In the genomic region with DNA sequence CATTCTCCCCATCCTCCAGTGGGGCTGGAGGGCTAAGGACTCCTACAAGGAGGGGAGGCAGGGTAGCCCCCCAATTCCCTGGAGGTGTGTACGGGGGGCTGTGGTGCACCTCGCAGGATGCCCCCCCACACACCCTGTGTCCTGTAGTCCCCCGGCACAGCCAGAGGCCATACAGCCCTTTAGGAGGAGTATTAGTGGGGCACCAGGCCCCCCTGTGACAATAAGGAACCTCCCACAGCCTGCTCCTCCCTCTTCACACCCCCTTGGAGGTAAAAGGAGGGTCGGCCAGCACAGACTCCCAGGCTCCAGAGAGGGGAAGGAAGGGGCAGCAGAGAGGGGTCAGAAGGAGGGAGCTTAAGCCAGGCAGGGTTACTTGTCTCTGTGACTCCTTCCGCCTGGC, we compare ENCODE assay signal across 24 cellular contexts. TPM values are rescaled to one million over a fixed set of nuclear protein-coding genes. Genes with fewer than 3 reads are reported as not detected.
"Had no signal": no experiment of that assay in that cellular context is flagged by ENCODE, and none has a peak within 500 bp of the region (broad histone marks: within the 10 kb centered on the region; RNA-seq: fewer than 3 reads in every experiment).

A gene (plus strand): TSS at position 301 of the 400 bp plus-strand sequence. CDS start 115 bp downstream, outside the sequence.

- H3K27ac Mint-ChIP-seq: activated B cell treated with CpG ODN at 0.5 μM for 24 hours; activated CD4-positive, alpha-beta T cell treated with anti-CD3 and anti-CD28 coated beads, Interleukin-2, amount 10 ng/mL, durations not matched to agents 24 days and 14 days; activated CD8-positive, alpha-beta memory T cell treated with anti-CD3 and anti-CD28 coated beads, Interleukin-2, amount 10 ng/mL, durations not matched to agents 7 days and 5 days; activated naive CD4-positive, alpha-beta T cell treated with anti-CD3 and anti-CD28 coated beads, Interleukin-2, amount 50 U/mL, for 24 hours; activated T-cell treated with anti-CD3 and anti-CD28 coated beads, Interleukin-2, amount 50 U/mL, for 24 hours; activated T-helper 1 cell treated with anti-CD3 and anti-CD28 coated beads, Interleukin-12 subunit alpha, Interleukin-12 subunit beta, Interleukin-2, Interleukin-4 antibody, amounts not matched to agents 30 ng/mL and 10 ng/mL and 1 ng/mL, durations not matched to agents 14 hours and 24 hours and 36 hours; T-helper 1 cell treated with Interleukin-12 subunit alpha and Interleukin-12 subunit beta and Interleukin-4 antibody, amounts not matched to agents 30 μg/mL and 1 μg/mL, for 36 hours had no signal

- ATAC-seq: activated CD8-positive, alpha-beta memory T cell treated with anti-CD3 and anti-CD28 coated beads, Interleukin-2, amount 10 ng/mL, durations not matched to agents 7 days and 5 days; Right ventricle myocardium inferior had no signal

- H3K36me3 ChIP-seq: MG63 had no signal

- H3K27me3 ChIP-seq: MG63 had no signal

- H3K4me3 Mint-ChIP-seq: activated B cell treated with CpG ODN at 0.5 μM for 24 hours; activated CD4-positive, alpha-beta T cell treated with anti-CD3 and anti-CD28 coated beads, Interleukin-2, amount 10 ng/mL, durations not matched to agents 24 days and 14 days; activated CD8-positive, alpha-beta memory T cell treated with anti-CD3 and anti-CD28 coated beads, Interleukin-2, amount 10 ng/mL, durations not matched to agents 7 days and 5 days; activated naive CD4-positive, alpha-beta T cell treated with anti-CD3 and anti-CD28 coated beads, Interleukin-2, amount 50 U/mL, for 24 hours; activated T-cell treated with anti-CD3 and anti-CD28 coated beads, Interleukin-2, amount 50 U/mL, for 24 hours; activated T-helper 1 cell treated with anti-CD3 and anti-CD28 coated beads, Interleukin-12 subunit alpha, Interleukin-12 subunit beta, Interleukin-2, Interleukin-4 antibody, amounts not matched to agents 30 ng/mL and 10 ng/mL and 1 ng/mL, durations not matched to agents 14 hours and 24 hours and 36 hours; T-helper 1 cell treated with Interleukin-12 subunit alpha and Interleukin-12 subunit beta and Interleukin-4 antibody, amounts not matched to agents 30 μg/mL and 1 μg/mL, for 36 hours had no signal

- H3K4me3 ChIP-seq: MG63, SK-N-MC had no signal

- H3K27ac ChIP-seq: SK-N-MC had no signal

- H3K9me3 Mint-ChIP-seq: activated B cell treated with CpG ODN at 0.5 μM for 24 hours; activated CD4-positive, alpha-beta T cell treated with anti-CD3 and anti-CD28 coated beads, Interleukin-2, amount 10 ng/mL, durations not matched to agents 24 days and 14 days; activated naive CD4-positive, alpha-beta T cell treated with anti-CD3 and anti-CD28 coated beads, Interleukin-2, amount 50 U/mL, for 24 hours; activated T-cell treated with anti-CD3 and anti-CD28 coated beads, Interleukin-2, amount 50 U/mL, for 24 hours; activated T-helper 1 cell treated with anti-CD3 and anti-CD28 coated beads, Interleukin-12 subunit alpha, Interleukin-12 subunit beta, Interleukin-2, Interleukin-4 antibody, amounts not matched to agents 30 ng/mL and 10 ng/mL and 1 ng/mL, durations not matched to agents 14 hours and 24 hours and 36 hours; T-helper 1 cell treated with Interleukin-12 subunit alpha and Interleukin-12 subunit beta and Interleukin-4 antibody, amounts not matched to agents 30 μg/mL and 1 μg/mL, for 36 hours had no signal

- H3K36me3 Mint-ChIP-seq: activated CD8-positive, alpha-beta memory T cell treated with anti-CD3 and anti-CD28 coated beads, Interleukin-2, amount 10 ng/mL, durations not matched to agents 7 days and 5 days; activated naive CD4-positive, alpha-beta T cell treated with anti-CD3 and anti-CD28 coated beads, Interleukin-2, amount 50 U/mL, for 24 hours had no signal

- H3K9me3 ChIP-seq: MG63 had no signal

- DNase-seq: activated B cell treated with CpG ODN at 0.5 μM for 24 hours; activated CD4-positive, alpha-beta T cell treated with anti-CD3 and anti-CD28 coated beads for 1 hour; activated CD4-positive, alpha-beta T cell treated with anti-CD3 and anti-CD28 coated beads, Interleukin-2, amount 10 ng/mL, durations not matched to agents 24 days and 14 days; activated CD4-positive, alpha-beta T cell treated with anti-CD3 and anti-CD28 coated beads, Interleukin-2, amount 50 U/mL, for 48 hours; activated CD8-positive, alpha-beta memory T cell treated with anti-CD3 and anti-CD28 coated beads, Interleukin-2, amount 10 ng/mL, durations not matched to agents 7 days and 5 days; activated effector memory CD4-positive, alpha-beta T cell treated with Interleukin-2 at 50 U/mL for 16 hours; activated naive CD4-positive, alpha-beta T cell; activated T-cell treated with anti-CD3 and anti-CD28 coated beads, Interleukin-2, amount 50 U/mL, for 24 hours; aorta; central memory CD4-positive, alpha-beta T cell; MG63; MV-4-11; NCI-H1092 treated with DMSO at 0.1 percent for 48 hours; NCI-H1436; NCI-H1694 treated with DMSO at 0.1 percent for 48 hours; NCI-H2081; NCI-H510A treated with DMSO at 0.1 percent for 48 hours; NCI-H69; SW 1271 had no signal

RNA-seq across cellular contexts. Expression of the gene that starts here (rescaled TPM):
- total RNA-seq: activated B cell treated with CpG ODN at 0.5 μM for 24 hours had no signal
